Comparison of ENCODE assay signal across 19 cellular contexts in genomic region chr18:77044866-77045664, GRCh38.
DNase-seq lines count a peak whose midpoint lies in the region; ATAC-seq and TF ChIP-seq lines count a peak whose summit lies in the region.
"Had no signal": no experiment of that assay in that cellular context is flagged by ENCODE, and none has a peak within 500 bp of the region (broad histone marks: within the 10 kb centered on the region; RNA-seq: fewer than 3 reads in every experiment).

No MANE protein-coding gene starts in this region.

- peaks cover 14% of the 10 kb centered on the region for H3K4me1 Mint-ChIP-seq in activated CD8-positive, alpha-beta T cell treated with anti-CD3 and anti-CD28 coated beads for 36 hours (ENCODE audit: low read depth)
- H3K4me1 Mint-ChIP-seq in activated CD8-positive, alpha-beta T cell treated with anti-CD3 and anti-CD28 coated beads, Interleukin-2, amount 10 ng/mL, durations not matched to agents 7 days and 5 days (ENCODE audit: low read depth) = peaks cover 14% of the 10 kb centered on the region

- peaks cover 43% of the 10 kb centered on the region for H3K36me3 ChIP-seq in Karpas-422 (ENCODE audit: insufficient read depth, low read length)
- H3K36me3 ChIP-seq: uterus had no signal

- peak overlapping the region; percentile 17 for H3K27ac Mint-ChIP-seq in activated CD8-positive, alpha-beta T cell treated with anti-CD3 and anti-CD28 coated beads for 36 hours
- H3K27ac Mint-ChIP-seq in activated CD8-positive, alpha-beta T cell treated with anti-CD3 and anti-CD28 coated beads, Interleukin-2, amount 10 ng/mL, durations not matched to agents 7 days and 5 days = no peak overlapping the region
- H3K27ac Mint-ChIP-seq: activated naive CD4-positive, alpha-beta T cell treated with anti-CD3 and anti-CD28 coated beads, Interleukin-2, amount 10 ng/mL, durations not matched to agents 7 days and 5 days; progenitor cell of endocrine pancreas had no signal

- H3K9me3 ChIP-seq in Karpas-422 (ENCODE audit: low read length) = peaks cover 11% of the 10 kb centered on the region; the same call in 1 of the 2 replicates
- H3K9me3 ChIP-seq: uterus had no signal

- peaks cover 26% of the 10 kb centered on the region for H3K79me2 ChIP-seq in Karpas-422 (ENCODE audit: low read length)

- H3K9ac ChIP-seq in Karpas-422 (ENCODE audit: low read length) = peak overlapping the region; percentile 67

- H3K4me3 Mint-ChIP-seq in activated CD8-positive, alpha-beta T cell treated with anti-CD3 and anti-CD28 coated beads for 36 hours = no peak overlapping the region
- H3K4me3 Mint-ChIP-seq in activated CD8-positive, alpha-beta T cell treated with anti-CD3 and anti-CD28 coated beads, Interleukin-2, amount 10 ng/mL, durations not matched to agents 7 days and 5 days = no peak overlapping the region
- H3K4me3 Mint-ChIP-seq: activated naive CD4-positive, alpha-beta T cell treated with anti-CD3 and anti-CD28 coated beads, Interleukin-2, amount 10 ng/mL, durations not matched to agents 7 days and 5 days had no signal

- no peak overlapping the region for H2AFZ ChIP-seq in Karpas-422 (ENCODE audit: low read length)

- intact Hi-C loops in activated CD8-positive, alpha-beta T cell treated with anti-CD3 and anti-CD28 coated beads for 36 hours (cut with micrococcal nuclease) = no loop called here

- no peak for ATAC-seq in activated CD8-positive, alpha-beta T cell treated with anti-CD3 and anti-CD28 coated beads for 36 hours
- no peak for ATAC-seq in activated CD8-positive, alpha-beta T cell treated with anti-CD3 and anti-CD28 coated beads, Interleukin-2, amount 10 ng/mL, durations not matched to agents 7 days and 5 days
- ATAC-seq in esophagus mucosa (peak; percentile 10), left lobe of liver (no peak)

- TF ChIP-seq CTCF in activated CD8-positive, alpha-beta T cell treated with anti-CD3 and anti-CD28 coated beads for 36 hours (IDR thresholded peaks at IDR 0.05) = no peak

- no peaks in the 10 kb centered on the region for H4K20me1 ChIP-seq in Karpas-422 (ENCODE audit: insufficient read depth, low read depth, low read length)

- POLR2A ChIA-PET in activated CD8-positive, alpha-beta T cell treated with anti-CD3 and anti-CD28 coated beads for 36 hours (lab: Charles Lee) = no interaction called here
- POLR2A ChIA-PET in activated CD8-positive, alpha-beta T cell treated with anti-CD3 and anti-CD28 coated beads, Interleukin-2, amount 10 ng/mL, durations not matched to agents 7 days and 5 days (lab: Charles Lee) = interaction anchor here (1.3 kb wide), 1 partner anchor 10 kb away, joined by 3 read pairs; no protein-coding TSS in a partner anchor

- H3K9me3 Mint-ChIP-seq in activated CD8-positive, alpha-beta T cell treated with anti-CD3 and anti-CD28 coated beads for 36 hours = peaks cover 3% of the 10 kb centered on the region
- peaks cover 13% of the 10 kb centered on the region for H3K9me3 Mint-ChIP-seq in activated CD8-positive, alpha-beta T cell treated with anti-CD3 and anti-CD28 coated beads, Interleukin-2, amount 10 ng/mL, durations not matched to agents 7 days and 5 days (ENCODE audit: insufficient read depth)
- H3K9me3 Mint-ChIP-seq: activated naive CD4-positive, alpha-beta T cell treated with anti-CD3 and anti-CD28 coated beads, Interleukin-2, amount 10 ng/mL, durations not matched to agents 7 days and 5 days had no signal

- CTCF ChIA-PET in activated CD8-positive, alpha-beta T cell treated with anti-CD3 and anti-CD28 coated beads for 36 hours (lab: Charles Lee) = interaction anchor here (0.6 to 1.3 kb wide), 2 partner anchors 45 to 167 kb away, joined by 3 to 4 read pairs; no protein-coding TSS in a partner anchor
- CTCF ChIA-PET in activated CD8-positive, alpha-beta T cell treated with anti-CD3 and anti-CD28 coated beads, Interleukin-2, amount 10 ng/mL, durations not matched to agents 7 days and 5 days (lab: Charles Lee) = interaction anchor here (1.4 to 3.1 kb wide), 2 partner anchors 8 to 45 kb away, joined by 5 to 14 read pairs; no protein-coding TSS in a partner anchor

- peaks cover 37% of the 10 kb centered on the region for H3K36me3 Mint-ChIP-seq in activated CD8-positive, alpha-beta T cell treated with anti-CD3 and anti-CD28 coated beads for 36 hours (ENCODE audit: low read depth)
- H3K36me3 Mint-ChIP-seq in activated CD8-positive, alpha-beta T cell treated with anti-CD3 and anti-CD28 coated beads, Interleukin-2, amount 10 ng/mL, durations not matched to agents 7 days and 5 days (ENCODE audit: low read depth) = peaks cover 68% of the 10 kb centered on the region

- no peaks in the 10 kb centered on the region for H3K27me3 ChIP-seq in Karpas-422 (ENCODE audit: low read length)
- H3K27me3 ChIP-seq: brain microvascular endothelial cell, uterus had no signal

- no peak for DNase-seq in activated CD8-positive, alpha-beta T cell treated with anti-CD3 and anti-CD28 coated beads for 36 hours
- DNase-seq in activated CD8-positive, alpha-beta T cell treated with anti-CD3 and anti-CD28 coated beads, Interleukin-2, amount 10 ng/mL, durations not matched to agents 7 days and 5 days = no peak
- DNase-seq in Karpas-422 (peak; percentile 99), superior temporal gyrus (ENCODE audit: extremely low spot score) (peak; percentile 63), 8988T (no peak), RKO (ENCODE audit: low spot score) (no peak), left lobe of liver (ENCODE audit: low spot score) (no peak)
- DNase-seq: activated CD4-positive, CD25-positive, alpha-beta regulatory T cell; activated CD8-positive, alpha-beta memory T cell treated with anti-CD3 and anti-CD28 coated beads, Interleukin-2, amount 50 U/mL, for 4 hours; activated naive CD4-positive, alpha-beta T cell treated with anti-CD3 and anti-CD28 coated beads, Interleukin-2, amount 10 ng/mL, durations not matched to agents 7 days and 5 days; brain microvascular endothelial cell; effector CD4-positive, alpha-beta T cell; hippocampal formation; NCI-H1694; NCI-H446 treated with DMSO at 0.1 percent for 48 hours; stimulated activated naive CD4-positive, alpha-beta T cell treated with Interleukin-2 at 50 U/mL for 16 hours; uterus had no signal

- peak overlapping the region; percentile 74 for H3K4me2 ChIP-seq in Karpas-422 (ENCODE audit: low read depth, low read length, poor library complexity, severe bottlenecking)

- H3K9me2 ChIP-seq in Karpas-422 (replicated peaks; ENCODE audit: insufficient read depth, low read length) = no peaks in the 10 kb centered on the region

- peak overlapping the region; percentile 50 for H3K4me3 ChIP-seq in Karpas-422 (ENCODE audit: low read length)
- H3K4me3 ChIP-seq: uterus had no signal

- H3K27me3 Mint-ChIP-seq in activated CD8-positive, alpha-beta T cell treated with anti-CD3 and anti-CD28 coated beads for 36 hours = no peaks in the 10 kb centered on the region
- H3K27me3 Mint-ChIP-seq in activated CD8-positive, alpha-beta T cell treated with anti-CD3 and anti-CD28 coated beads, Interleukin-2, amount 10 ng/mL, durations not matched to agents 7 days and 5 days (ENCODE audit: low read depth) = no peaks in the 10 kb centered on the region
- H3K27me3 Mint-ChIP-seq: activated naive CD4-positive, alpha-beta T cell treated with anti-CD3 and anti-CD28 coated beads, Interleukin-2, amount 10 ng/mL, durations not matched to agents 7 days and 5 days; progenitor cell of endocrine pancreas had no signal

- H3K4me1 ChIP-seq in Karpas-422 (ENCODE audit: low read length) = peaks cover 66% of the 10 kb centered on the region
- H3K4me1 ChIP-seq: uterus had no signal

- H3K27ac ChIP-seq in Karpas-422 (ENCODE audit: low read length) = peak overlapping the region; percentile 99
- H3K27ac ChIP-seq: uterus had no signal

Comparison
In these comparisons a context has a peak if more than half of its experiments do, and no peak if none do; other contexts are left out.
1. DNase-seq: peak in Karpas-422 (single experiment) and superior temporal gyrus (single experiment); none in activated CD8-positive, alpha-beta T cell treated with anti-CD3 and anti-CD28 coated beads for 36 hours (single experiment), activated CD8-positive, alpha-beta T cell treated with anti-CD3 and anti-CD28 coated beads, Interleukin-2, amount 10 ng/mL, durations not matched to agents 7 days and 5 days (single experiment), 8988T (single experiment), RKO (single experiment) and left lobe of liver (single experiment).